17 cellular contexts compared by ENCODE assay signal in genomic region chr18:48356151-48356745, GRCh38. TPM values are rescaled to one million over a fixed set of nuclear protein-coding genes. Genes with fewer than 3 reads are reported as not detected.
"Had no signal": no experiment of that assay in that cellular context is flagged by ENCODE, and none has a peak within 500 bp of the region (broad histone marks: within the 10 kb centered on the region; RNA-seq: fewer than 3 reads in every experiment).

No MANE protein-coding gene starts in this region.

- H3K36me3 ChIP-seq: esophagus muscularis mucosa, uterus had no signal

- H3K4me3 Mint-ChIP-seq: activated CD8-positive, alpha-beta memory T cell treated with anti-CD3 and anti-CD28 coated beads, Interleukin-2, amount 10 ng/mL, durations not matched to agents 7 days and 5 days; activated naive CD8-positive, alpha-beta T cell; activated T-cell treated with anti-CD3 and anti-CD28 coated beads, Interleukin-2, amount 50 U/mL, for 4 hours; brain; immature natural killer cell; stimulated activated naive CD8-positive, alpha-beta T cell treated with anti-CD3 and anti-CD28 coated beads, Interleukin-15, amount 100 ng/mL, for 72 hours had no signal

- H3K27me3 Mint-ChIP-seq: brain had no signal

- ATAC-seq: activated CD8-positive, alpha-beta memory T cell treated with anti-CD3 and anti-CD28 coated beads, Interleukin-2, amount 10 ng/mL, durations not matched to agents 7 days and 5 days; activated T-cell treated with anti-CD3 and anti-CD28 coated beads, Interleukin-2, amount 50 U/mL, for 4 hours; left cardiac atrium; stimulated activated naive CD8-positive, alpha-beta T cell treated with anti-CD3 and anti-CD28 coated beads, Interleukin-15, amount 100 ng/mL, for 72 hours had no signal

- H3K27ac ChIP-seq: dorsolateral prefrontal cortex, esophagus muscularis mucosa, uterus had no signal

- DNase-seq: activated CD4-positive, alpha-beta T cell treated with anti-CD3 and anti-CD28 coated beads, Interleukin-2, amount 50 U/mL, for 1 hour; activated CD8-positive, alpha-beta memory T cell treated with anti-CD3 and anti-CD28 coated beads, Interleukin-2, amount 10 ng/mL, durations not matched to agents 7 days and 5 days; activated gamma-delta T cell; activated T-cell treated with anti-CD3 and anti-CD28 coated beads, Interleukin-2, amount 50 U/mL, for 4 hours; amygdala; dorsolateral prefrontal cortex; immature natural killer cell; left cardiac atrium; stimulated activated CD4-positive, alpha-beta T cell treated with anti-CD3 and anti-CD28 coated beads, Interleukin-4, amount 100 ng/mL, for 24 hours; stimulated activated naive CD8-positive, alpha-beta T cell treated with anti-CD3 and anti-CD28 coated beads, Interleukin-15, amount 100 ng/mL, for 72 hours; T-helper 2 cell; uterus had no signal

- H3K9me3 ChIP-seq: esophagus muscularis mucosa, uterus had no signal

- H3K27me3 ChIP-seq: esophagus muscularis mucosa, uterus had no signal

- H3K4me3 ChIP-seq: dorsolateral prefrontal cortex, esophagus muscularis mucosa, uterus had no signal

- H3K4me1 ChIP-seq: uterus had no signal

- H3K4me1 Mint-ChIP-seq: activated CD8-positive, alpha-beta memory T cell treated with anti-CD3 and anti-CD28 coated beads, Interleukin-2, amount 10 ng/mL, durations not matched to agents 7 days and 5 days; immature natural killer cell; stimulated activated naive CD8-positive, alpha-beta T cell treated with anti-CD3 and anti-CD28 coated beads, Interleukin-15, amount 100 ng/mL, for 72 hours had no signal

- H3K27ac Mint-ChIP-seq: activated CD8-positive, alpha-beta memory T cell treated with anti-CD3 and anti-CD28 coated beads, Interleukin-2, amount 10 ng/mL, durations not matched to agents 7 days and 5 days; activated naive CD8-positive, alpha-beta T cell; immature natural killer cell; stimulated activated naive CD8-positive, alpha-beta T cell treated with anti-CD3 and anti-CD28 coated beads, Interleukin-15, amount 100 ng/mL, for 72 hours had no signal

- H3K36me3 Mint-ChIP-seq: activated CD8-positive, alpha-beta memory T cell treated with anti-CD3 and anti-CD28 coated beads, Interleukin-2, amount 10 ng/mL, durations not matched to agents 7 days and 5 days; activated naive CD8-positive, alpha-beta T cell; brain; immature natural killer cell had no signal

- H3K9me3 Mint-ChIP-seq: activated T-cell treated with anti-CD3 and anti-CD28 coated beads, Interleukin-2, amount 50 U/mL, for 4 hours; immature natural killer cell had no signal

RNA-seq across cellular contexts. Expression of gene ZBTB7C, which starts 52.9 kb away (rescaled TPM):
- total RNA-seq: fibroblast of villous mesenchyme, pulmonary artery endothelial cell had no signal
